In genomic region chr1:94417962-94418663, GRCh38 we compare ENCODE assay signal across 1 cellular context.
A peak's percentile ranks its signal among the peaks of the same experiment; 100 is the strongest.
TF ChIP-seq lines count a peak whose summit lies in the region.

TSS of gene ABCD3 (plus strand) at chr1:94418389. CDS start at chr1:94418479, 90 bp downstream.

TF ChIP-seq in HepG2, 621 proteins besides CTCF, POLR2A, EP300 and RAD21 (continued from another document and continues in another):
- peak; percentile 28 for TF ChIP-seq ZNF407 (CRISPR knock-in tag; IDR thresholded peaks at IDR 0.05; ENCODE audit: not compliant biosample characterization)
- TF ChIP-seq ZNF160 (CRISPR knock-in tag; IDR thresholded peaks at IDR 0.05), result 0 out of 2 replicates have a peak, but pooled peaks have one; percentile 27
- TF ChIP-seq NR0B2 (CRISPR knock-in tag; IDR thresholded peaks at IDR 0.05), result peak; percentile 77; the same call in 1 of the 2 replicates
- TF ChIP-seq FOSL2 (CRISPR knock-in tag; IDR thresholded peaks at IDR 0.05), result peak; percentile 65; the same call in 1 of the 2 replicates
- TF ChIP-seq CERS6 (CRISPR knock-in tag; IDR thresholded peaks at IDR 0.05), result no peak
- TF ChIP-seq ELF3 (CRISPR knock-in tag; IDR thresholded peaks at IDR 0.05), result peak; percentile 68
- no peak for TF ChIP-seq TBP (CRISPR knock-in tag; IDR thresholded peaks at IDR 0.05)
- 0 out of 2 replicates have a peak, but pooled peaks have one; percentile 16 for TF ChIP-seq ZNF790 (CRISPR knock-in tag; IDR thresholded peaks at IDR 0.05; ENCODE audit: borderline replicate concordance)
- TF ChIP-seq AKNA (CRISPR knock-in tag; IDR thresholded peaks at IDR 0.05; ENCODE audit: borderline replicate concordance), result no peak
- peak; percentile 82 for TF ChIP-seq ZNF331 (CRISPR knock-in tag; IDR thresholded peaks at IDR 0.05)
- no peak for TF ChIP-seq ZNF652 (CRISPR knock-in tag; IDR thresholded peaks at IDR 0.05; ENCODE audit: borderline replicate concordance, low read depth)
- TF ChIP-seq SRSF9 (IDR thresholded peaks at IDR 0.05; ENCODE audit: borderline replicate concordance, insufficient read depth, low read depth, low read length, poor library complexity, severe bottlenecking), result no peak
- TF ChIP-seq ELF1 (CRISPR knock-in tag; IDR thresholded peaks at IDR 0.05), result peak; percentile 79
- no peak for TF ChIP-seq NFIB (CRISPR knock-in tag; IDR thresholded peaks at IDR 0.05; ENCODE audit: borderline replicate concordance)
- TF ChIP-seq TARDBP (CRISPR knock-in tag; IDR thresholded peaks at IDR 0.05), result 0 out of 2 replicates have a peak, but pooled peaks have one; percentile 63
- TF ChIP-seq MBD4 (IDR thresholded peaks at IDR 0.05; ENCODE audit: borderline replicate concordance, low read length), result no peak
- peak; percentile 79 for TF ChIP-seq KMT2B (CRISPR knock-in tag; IDR thresholded peaks at IDR 0.05)
- no peak for TF ChIP-seq TBL1XR1 (IDR thresholded peaks at IDR 0.05; ENCODE audit: borderline replicate concordance, low read length, partially characterized antibody)
- TF ChIP-seq SP4 (CRISPR knock-in tag; IDR thresholded peaks at IDR 0.05), result peak; percentile 83; the same call in 1 of the 2 replicates
- no peak for TF ChIP-seq PRDM10 (CRISPR knock-in tag; IDR thresholded peaks at IDR 0.05; ENCODE audit: low read depth)
- TF ChIP-seq TEAD2 (CRISPR knock-in tag; IDR thresholded peaks at IDR 0.05), result no peak
- no peak for TF ChIP-seq SMARCC2 (IDR thresholded peaks at IDR 0.05)
- TF ChIP-seq RFX5 (IDR thresholded peaks at IDR 0.05; ENCODE audit: low read depth, low read length), result no peak; the same call in 1 of the 2 replicates
- TF ChIP-seq ZNF333 (CRISPR knock-in tag; IDR thresholded peaks at IDR 0.05; ENCODE audit: borderline replicate concordance), result peak; percentile 61
- peak; percentile 54 for TF ChIP-seq KAT8 (CRISPR knock-in tag; IDR thresholded peaks at IDR 0.05)
- peak; percentile 25 for TF ChIP-seq SOX5 (CRISPR knock-in tag; IDR thresholded peaks at IDR 0.05; ENCODE audit: borderline replicate concordance)
- TF ChIP-seq ARHGAP35 (CRISPR knock-in tag; IDR thresholded peaks at IDR 0.05; ENCODE audit: borderline replicate concordance), result no peak; the same call in 1 of the 2 replicates
- peak; percentile 62; the same call in 1 of the 2 replicates for TF ChIP-seq GATAD1 (CRISPR knock-in tag; IDR thresholded peaks at IDR 0.05)
- no peak for TF ChIP-seq ZNF773 (CRISPR knock-in tag; IDR thresholded peaks at IDR 0.05; ENCODE audit: borderline replicate concordance)
- TF ChIP-seq KAT7 (CRISPR knock-in tag; IDR thresholded peaks at IDR 0.05; ENCODE audit: borderline replicate concordance), result peak; percentile 99
- no peak; the same call in 1 of the 2 replicates for TF ChIP-seq ZNF629 (CRISPR knock-in tag; conservative IDR thresholded peaks at IDR 0.05)
- peak; percentile 34; the same call in 1 of the 2 replicates for TF ChIP-seq ZNF619 (CRISPR knock-in tag; IDR thresholded peaks at IDR 0.05)
- peak; percentile 85 for TF ChIP-seq ZNF350 (CRISPR knock-in tag; IDR thresholded peaks at IDR 0.05; ENCODE audit: borderline replicate concordance, low read depth)
- TF ChIP-seq POGZ (CRISPR knock-in tag; IDR thresholded peaks at IDR 0.05), result peak; percentile 95
- TF ChIP-seq ZNF512B (CRISPR knock-in tag; IDR thresholded peaks at IDR 0.05; ENCODE audit: borderline replicate concordance), result no peak
